ENCODE assay signal across 19 cellular contexts in the genomic region with DNA sequence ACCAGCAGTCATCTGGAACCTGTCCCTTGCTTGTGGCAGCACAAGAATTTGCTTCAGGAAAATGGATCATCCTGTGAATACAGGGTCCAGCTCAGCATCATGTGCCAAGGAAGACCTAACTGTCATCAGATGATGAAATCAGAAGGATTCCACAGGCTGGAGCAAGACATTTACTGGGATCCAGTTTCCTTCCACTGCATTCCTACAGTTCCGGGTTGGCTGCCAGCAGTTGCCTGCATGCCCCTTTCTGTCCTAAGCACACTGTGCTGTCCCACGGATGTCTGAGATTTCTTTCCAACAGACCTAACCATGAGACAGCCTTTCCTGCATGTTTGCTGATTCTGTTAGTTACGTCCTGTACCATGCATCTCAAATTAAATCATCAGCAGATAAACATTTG.
A peak's percentile ranks its signal among the peaks of the same experiment; 100 is the strongest.
DNase-seq lines count a peak whose midpoint lies in the region; ATAC-seq and TF ChIP-seq lines count a peak whose summit lies in the region.
"Had no signal": no experiment of that assay in that cellular context is flagged by ENCODE, and none has a peak within 500 bp of the region (broad histone marks: within the 10 kb centered on the region; RNA-seq: fewer than 3 reads in every experiment).

No MANE protein-coding gene starts in this region.

- H3K4me3 ChIP-seq in AG04449 (ENCODE audit: low read depth, low read length): no peak overlapping the region
- H3K4me3 ChIP-seq: mucosa of descending colon, SK-N-MC had no signal

- POLR2A ChIA-PET in AG04449 (lab: Yijun Ruan, JAX): no interaction called here

- CTCF ChIA-PET in AG04449 (lab: Yijun Ruan, JAX): interaction anchor here (0.6 to 1.4 kb wide), 4 partner anchors 11 to 42 kb away, joined by 3 to 4 read pairs (median 4); no protein-coding TSS in a partner anchor

- TF ChIP-seq CTCF in AG04449 (IDR thresholded peaks at IDR 0.05; ENCODE audit: insufficient read depth, low read length, missing control alignments): no peak

- peak; percentile 67 for DNase-seq in AG04449 (ENCODE audit: low read depth, low spot score)
- DNase-seq in HS-5 (ENCODE audit: low read depth): peak; percentile 79
- peak; percentile 40 to 82 for DNase-seq in dermis microvascular lymphatic vessel endothelial cell (ENCODE audit: low read depth in 2 of 2)
- DNase-seq in kidney tubule cell (ENCODE audit: low spot score): peak; percentile 55
- DNase-seq in NCI-H2029 (lab: John Stamatoyannopoulos, UW): no peak
- DNase-seq in NCI-H446 (lab: John Stamatoyannopoulos, UW): no peak
- no peak for DNase-seq in activated CD4-positive, alpha-beta T cell treated with anti-CD3 and anti-CD28 coated beads for 4 hours
- DNase-seq: ACHN; activated CD8-positive, alpha-beta memory T cell treated with anti-CD3 and anti-CD28 coated beads for 24 hours; activated gamma-delta T cell; Calu3; effector memory CD4-positive, alpha-beta T cell; GF-D8; mucosa of descending colon; NCI-H1694; NCI-H524; substantia nigra had no signal

- no peak for ATAC-seq in HG02571 (IDR thresholded peaks at IDR 0.05; ENCODE audit: unreplicated experiment)
- ATAC-seq: mucosa of descending colon had no signal

Comparison
In these comparisons a context has a peak if more than half of its experiments do, and no peak if none do; other contexts are left out.
1. DNase-seq: peak in AG04449 (single experiment), HS-5 (single experiment), dermis microvascular lymphatic vessel endothelial cell (2 of 2) and kidney tubule cell (single experiment); none in NCI-H2029 (single experiment), NCI-H446 (0 of 2) and activated CD4-positive, alpha-beta T cell treated with anti-CD3 and anti-CD28 coated beads for 4 hours (0 of 2).